In the genomic region with DNA sequence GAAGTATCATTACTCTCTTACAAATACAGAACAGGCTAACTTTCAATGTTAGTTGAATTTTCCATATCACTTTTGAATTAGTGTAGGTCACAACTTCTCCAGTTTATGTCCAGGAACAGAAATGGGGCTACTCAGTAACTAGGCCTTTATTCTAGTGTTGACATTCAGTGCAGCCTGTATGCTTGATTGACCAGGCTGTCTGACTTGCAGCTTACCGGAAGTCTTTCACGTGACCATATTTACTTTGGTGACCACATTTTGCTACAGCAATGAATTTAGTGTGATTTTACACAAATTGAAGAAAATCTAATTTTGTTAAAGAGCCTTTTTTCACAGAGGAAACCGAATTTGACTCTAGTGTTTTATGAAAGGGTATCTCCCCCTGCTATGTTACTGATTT, we compare ENCODE assay signal across 12 cellular contexts. TPM values are rescaled to one million over a fixed set of nuclear protein-coding genes. Genes with fewer than 3 reads are reported as not detected.
DNase-seq lines count a peak whose midpoint lies in the region; ATAC-seq and TF ChIP-seq lines count a peak whose summit lies in the region.
"Had no signal": no experiment of that assay in that cellular context is flagged by ENCODE, and none has a peak within 500 bp of the region (broad histone marks: within the 10 kb centered on the region; RNA-seq: fewer than 3 reads in every experiment).

No MANE protein-coding gene starts in this region.

- no peak overlapping the region for H3K4me3 ChIP-seq in CD8-positive, alpha-beta T cell (ENCODE audit: low read depth, low read length)

- no peak overlapping the region for H3K27ac ChIP-seq in CD8-positive, alpha-beta T cell (ENCODE audit: low read depth, low read length)

- H3K27me3 Mint-ChIP-seq in CD8-positive, alpha-beta T cell (ENCODE audit: low read depth), result no peaks in the 10 kb centered on the region
- H3K27me3 Mint-ChIP-seq: brain had no signal

- no peak for TF ChIP-seq CTCF in CD8-positive, alpha-beta T cell (IDR thresholded peaks at IDR 0.05)

- in situ Hi-C loops in KBM-7 (cut with MboI; ENCODE audit: low pct_unique_long_range_greater_than_20kb, low sequenced_read_pairs), result no loop called here

- peak overlapping the region; percentile 82 for H3K27ac Mint-ChIP-seq in CD8-positive, alpha-beta T cell

- ATAC-seq in CD8-positive, alpha-beta T cell, result no peak
- ATAC-seq in GM19324 (IDR thresholded peaks at IDR 0.05; ENCODE audit: low FRiP score, unreplicated experiment) (peak; percentile 62), HG03108 (IDR thresholded peaks at IDR 0.05; ENCODE audit: unreplicated experiment) (peak; percentile 91)
- ATAC-seq in activated CD4-positive, CD25-positive, alpha-beta regulatory T cell treated with anti-CD3 and anti-CD28 coated beads, Interleukin-2, amount 50 U/mL, for 24 hours, result no peak
- ATAC-seq: HCT116; stimulated activated naive CD8-positive, alpha-beta T cell treated with anti-CD3 and anti-CD28 coated beads, Interleukin-15, Interleukin-2, amounts not matched to agents 100 U/mL and 50 U/mL, for 24 hours had no signal

- no peaks in the 10 kb centered on the region for H3K9me3 ChIP-seq in CD8-positive, alpha-beta T cell (ENCODE audit: low read length)

- POLR2A ChIA-PET in CD8-positive, alpha-beta T cell (lab: Charles Lee), result interaction anchor here (1.0 kb wide), 1 partner anchor 13 kb away, joined by 3 read pairs; no protein-coding TSS in a partner anchor

- intact Hi-C loops in CD8-positive, alpha-beta T cell (cut with DNase I, micrococcal nuclease), result no loop called here

- H3K36me3 ChIP-seq in CD8-positive, alpha-beta T cell (ENCODE audit: insufficient read depth, low read length), result peaks cover 12% of the 10 kb centered on the region

- no peak for DNase-seq in CD8-positive, alpha-beta T cell
- DNase-seq in germinal center (ENCODE audit: low spot score) (peak; percentile 27), hypothalamus (lab: John Stamatoyannopoulos, UW) (no peak), KBM-7 (no peak)
- no peak for DNase-seq in activated CD4-positive, alpha-beta T cell treated with anti-CD3 and anti-CD28 coated beads for 1 hour
- DNase-seq: NCI-H1694 treated with DMSO at 0.1 percent for 48 hours; stimulated activated naive CD8-positive, alpha-beta T cell treated with anti-CD3 and anti-CD28 coated beads, Interleukin-15, Interleukin-2, amounts not matched to agents 100 U/mL and 50 U/mL, for 24 hours had no signal

- no peak overlapping the region for H3K4me3 Mint-ChIP-seq in CD8-positive, alpha-beta T cell
- H3K4me3 Mint-ChIP-seq: brain had no signal

- H3K36me3 Mint-ChIP-seq in CD8-positive, alpha-beta T cell, result peaks cover 47% of the 10 kb centered on the region

- H3K4me1 Mint-ChIP-seq in CD8-positive, alpha-beta T cell (ENCODE audit: low read depth), result peaks cover 15% of the 10 kb centered on the region

- H3K27me3 ChIP-seq in CD8-positive, alpha-beta T cell (ENCODE audit: insufficient read depth, low read length), result no peaks in the 10 kb centered on the region

- CTCF ChIA-PET in CD8-positive, alpha-beta T cell (lab: Charles Lee), result interaction anchor here (0.8 kb wide), 1 partner anchor 79 kb away, joined by 3 read pairs; no protein-coding TSS in a partner anchor

- H3K4me1 ChIP-seq in CD8-positive, alpha-beta T cell (ENCODE audit: insufficient read depth, low read length), result no peaks in the 10 kb centered on the region

- H3K9me3 Mint-ChIP-seq in CD8-positive, alpha-beta T cell, result no peaks in the 10 kb centered on the region
- H3K9me3 Mint-ChIP-seq: brain had no signal

RNA-seq across cellular contexts. Expression of a gene that starts 12.4 kb away (rescaled TPM):
- total RNA-seq in CD8-positive, alpha-beta T cell, result 1 to 10 TPM; 3.1 to 4.1 TPM

RNA-seq across cellular contexts. Expression of a gene that starts 18.8 kb away (rescaled TPM):
- 10 to 100 TPM; 34.3 to 35.3 TPM for total RNA-seq in CD8-positive, alpha-beta T cell

Comparison
In these comparisons a context has a peak if more than half of its experiments do, and no peak if none do; other contexts are left out.
1. ATAC-seq: peak in GM19324 (single experiment) and HG03108 (single experiment); none in CD8-positive, alpha-beta T cell (single experiment) and activated CD4-positive, CD25-positive, alpha-beta regulatory T cell treated with anti-CD3 and anti-CD28 coated beads, Interleukin-2, amount 50 U/mL, for 24 hours (0 of 2).